11 cellular contexts compared by ENCODE assay signal in the genomic region with DNA sequence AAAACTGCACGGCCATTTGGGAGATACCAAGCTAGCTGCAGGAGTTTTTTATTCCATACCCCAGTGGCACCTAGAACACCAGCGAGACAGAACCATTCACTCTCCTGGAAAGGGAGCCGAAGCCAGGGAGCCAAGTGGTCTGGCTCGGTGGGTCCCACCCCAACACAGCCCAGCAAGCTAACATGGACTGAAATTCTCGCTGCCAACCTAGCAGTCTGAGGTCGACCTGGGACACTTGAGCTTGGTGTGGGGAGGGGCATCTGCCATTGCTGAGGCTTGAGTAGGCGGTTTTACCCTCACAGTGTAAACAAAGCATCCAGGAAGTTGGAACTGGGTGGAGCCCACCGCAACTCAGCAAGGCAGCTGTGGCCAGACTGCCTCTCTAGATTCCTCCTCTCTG.
DNase-seq lines count a peak whose midpoint lies in the region.
"Had no signal": no experiment of that assay in that cellular context is flagged by ENCODE, and none has a peak within 500 bp of the region (broad histone marks: within the 10 kb centered on the region; RNA-seq: fewer than 3 reads in every experiment).

No MANE protein-coding gene starts in this region.

- H2BK5ac ChIP-seq in mesenchymal stem cell (ENCODE audit: low read depth, low read length, poor library complexity, severe bottlenecking) = no peak overlapping the region

- H3K79me1 ChIP-seq in mesenchymal stem cell (replicated peaks; ENCODE audit: low read length, poor library complexity, severe bottlenecking) = no peaks in the 10 kb centered on the region

- H3K23ac ChIP-seq in mesenchymal stem cell (ENCODE audit: low read length in 2 of 2) = no peak overlapping the region

- no peak overlapping the region for H3K14ac ChIP-seq in mesenchymal stem cell (ENCODE audit: low read length in 2 of 2)

- no peaks in the 10 kb centered on the region for H3K36me3 ChIP-seq in mesenchymal stem cell (ENCODE audit: control insufficient read depth in 1 of 2, insufficient read depth in 2 of 2, low read depth in 1 of 2, low read length in 2 of 2)
- H3K36me3 ChIP-seq: upper lobe of right lung had no signal

- H3K18ac ChIP-seq in mesenchymal stem cell (ENCODE audit: low read depth in 1 of 2, low read length in 2 of 2) = peak overlapping the region; percentile 19 to 40

- H2BK120ac ChIP-seq in mesenchymal stem cell (ENCODE audit: low read depth, low read length) = no peak overlapping the region

- no peaks in the 10 kb centered on the region for H3K27me3 ChIP-seq in mesenchymal stem cell (ENCODE audit: control insufficient read depth in 1 of 2, insufficient read depth in 1 of 2, low read length in 2 of 2)
- H3K27me3 ChIP-seq: upper lobe of right lung had no signal

- no peak overlapping the region for H4K8ac ChIP-seq in mesenchymal stem cell (ENCODE audit: low read length)

- WGBS in mesenchymal stem cell = 66% methylated on average over 8 of the region's 8 CpGs

- H3K4me2 ChIP-seq in mesenchymal stem cell (ENCODE audit: low read length, poor library complexity, severe bottlenecking) = no peak overlapping the region

- H3K9me3 ChIP-seq in mesenchymal stem cell (ENCODE audit: control insufficient read depth, low read length) = no peaks in the 10 kb centered on the region
- H3K9me3 ChIP-seq: upper lobe of right lung had no signal

- H2BK15ac ChIP-seq in mesenchymal stem cell (ENCODE audit: low read depth, poor library complexity, severe bottlenecking) = no peak overlapping the region

- no peak overlapping the region for H4K91ac ChIP-seq in mesenchymal stem cell (ENCODE audit: low read length)

- no peak overlapping the region for H2AK5ac ChIP-seq in mesenchymal stem cell (ENCODE audit: low read length, severe bottlenecking)

- no peak overlapping the region for H3K9ac ChIP-seq in mesenchymal stem cell (ENCODE audit: low read length)

- H3K27ac ChIP-seq in mesenchymal stem cell (ENCODE audit: low read length, poor library complexity, severe bottlenecking) = no peak overlapping the region
- H3K27ac ChIP-seq: upper lobe of right lung, VCaP had no signal

- DNase-seq in COLO668 (lab: John Stamatoyannopoulos, UW; ENCODE audit: unreplicated experiment) (peak; percentile 0), M059J (ENCODE audit: low read depth) (peak; percentile 41), mesenchymal stem cell (no peak), NCI-H187 treated with DMSO at 0.1 percent for 48 hours (lab: John Stamatoyannopoulos, UW) (no peak), HUDEP-2 (lab: John Stamatoyannopoulos, UW; ENCODE audit: unreplicated experiment in 76 of 76) (no peak), NCI-H82 (lab: John Stamatoyannopoulos, UW) (no peak), RKO (ENCODE audit: low spot score) (no peak)
- peak; percentile 21 for DNase-seq in activated CD8-positive, alpha-beta memory T cell treated with anti-CD3 and anti-CD28 coated beads, Interleukin-2, amount 50 U/mL, for 1 hour (ENCODE audit: extremely low read depth)
- DNase-seq: NCI-H1092, upper lobe of right lung had no signal

- H2BK12ac ChIP-seq in mesenchymal stem cell (ENCODE audit: low read length in 2 of 2) = peak overlapping the region in 1 of 2 experiments; percentile 20

- no peak overlapping the region for H3K4ac ChIP-seq in mesenchymal stem cell (ENCODE audit: low read depth in 1 of 2, low read length in 2 of 2)

- no peak overlapping the region for H2AFZ ChIP-seq in mesenchymal stem cell (ENCODE audit: low read depth, low read length)

- H3K4me3 ChIP-seq in mesenchymal stem cell (ENCODE audit: insufficient read depth in 1 of 2, low read depth in 1 of 2, low read length in 2 of 2) = no peak overlapping the region
- H3K4me3 ChIP-seq: upper lobe of right lung had no signal

- no peaks in the 10 kb centered on the region for H3K4me1 ChIP-seq in mesenchymal stem cell (ENCODE audit: control insufficient read depth, insufficient read depth, low read depth, low read length)

Comparison
In these comparisons a context has a peak if more than half of its experiments do, and no peak if none do; other contexts are left out.
1. DNase-seq: peak in COLO668 (single experiment), M059J (single experiment) and activated CD8-positive, alpha-beta memory T cell treated with anti-CD3 and anti-CD28 coated beads, Interleukin-2, amount 50 U/mL, for 1 hour (single experiment); none in mesenchymal stem cell (single experiment), NCI-H187 treated with DMSO at 0.1 percent for 48 hours (single experiment), HUDEP-2 (0 of 76), NCI-H82 (single experiment) and RKO (single experiment).